Comparison of ENCODE assay signal across 8 cellular contexts in genomic region chr4:919007-919680, GRCh38. TPM values are rescaled to one million over a fixed set of nuclear protein-coding genes. Genes with fewer than 3 reads are reported as not detected.
DNase-seq lines count a peak whose midpoint lies in the region; ATAC-seq, FAIRE-seq and TF ChIP-seq lines count a peak whose summit lies in the region.
"Not testable (repeated sequence)": the region's sequence is repeated elsewhere in the genome, so short reads cannot be mapped to it uniquely, and the experiment has no call there.

No MANE protein-coding gene starts in this region.

- FAIRE-seq in HepG2 (lab: Jason Lieb, UNC): not testable (repeated sequence)

- not testable (repeated sequence) for H3K9ac ChIP-seq in endodermal cell (ENCODE audit: extremely low read depth, low read length, poor library complexity, severe bottlenecking); HepG2 (ENCODE audit: insufficient read depth, low read depth, low read length); neural progenitor cell

- TF ChIP-seq CTCF in Calu3 (IDR thresholded peaks at IDR 0.05; ENCODE audit: unreplicated experiment); endodermal cell (conservative IDR thresholded peaks at IDR 0.05); HepG2 (CRISPR knock-in tag; IDR thresholded peaks at IDR 0.05); neural progenitor cell (IDR thresholded peaks at IDR 0.05); spleen (IDR thresholded peaks at IDR 0.05 in 8 of 11, conservative IDR thresholded peaks at IDR 0.05 in 3 of 11); upper lobe of right lung (IDR thresholded peaks at IDR 0.05): not testable (repeated sequence)

- H3K27me3 ChIP-seq in endodermal cell (ENCODE audit: control insufficient read depth, insufficient read depth, low read length, poor library complexity, severe bottlenecking); HepG2 (ENCODE audit: control insufficient read depth in 1 of 2, insufficient read depth in 2 of 2, low read length in 2 of 2); neural progenitor cell; spleen (replicated peaks in 1 of 7); upper lobe of right lung: not testable (repeated sequence)

- H2AFZ ChIP-seq in HepG2 (ENCODE audit: low read length); neural progenitor cell (replicated peaks): not testable (repeated sequence)

- not testable (repeated sequence) for H3K4me3 Mint-ChIP-seq in Calu3 (ENCODE audit: low read depth, unreplicated experiment); activated naive CD4-positive, alpha-beta T cell treated with anti-CD3 and anti-CD28 coated beads, Interleukin-2, amount 50 U/mL, for 24 hours; endodermal cell; neural progenitor cell

- not testable (repeated sequence) for TF ChIP-seq EP300 in HepG2 (IDR thresholded peaks at IDR 0.05; ENCODE audit: low read depth in 2 of 2, low read length in 2 of 2); HepG2 (CRISPR knock-in tag; IDR thresholded peaks at IDR 0.05; ENCODE audit: borderline replicate concordance)

- not testable (repeated sequence) for BruUV-seq in Calu3 (replicated peaks; lab: Mats Ljungman, UMichigan); HepG2 (replicated peaks; lab: Mats Ljungman, UMichigan)

- H3K4me1 Mint-ChIP-seq in Calu3 (ENCODE audit: low read depth, unreplicated experiment); endodermal cell; neural progenitor cell: not testable (repeated sequence)
- peaks cover 79% of the 10 kb centered on the region for H3K4me1 Mint-ChIP-seq in activated naive CD4-positive, alpha-beta T cell treated with anti-CD3 and anti-CD28 coated beads, Interleukin-2, amount 50 U/mL, for 24 hours

- peaks cover 74% of the 10 kb centered on the region for H3K79me2 ChIP-seq in HepG2 (ENCODE audit: insufficient read depth, low read length)
- H3K79me2 ChIP-seq in neural progenitor cell (ENCODE audit: low read depth): peaks cover 85% of the 10 kb centered on the region

- not testable (repeated sequence) for H3K27ac ChIP-seq in endodermal cell (ENCODE audit: low read depth, low read length); HepG2 (ENCODE audit: extremely low read length, insufficient read depth, low read length); neural progenitor cell; upper lobe of right lung
- peak overlapping the region in 2 of 8 donors; percentile 0 to 13 for H3K27ac ChIP-seq in spleen

- H4K20me1 ChIP-seq in HepG2 (ENCODE audit: insufficient read depth, low read length); neural progenitor cell (ENCODE audit: low read depth): not testable (repeated sequence)

- not testable (repeated sequence) for TF ChIP-seq POLR2A in HepG2 (IDR thresholded peaks at IDR 0.05; ENCODE audit: insufficient read depth in 1 of 2, low read depth in 2 of 2, low read length in 2 of 2); spleen (IDR thresholded peaks at IDR 0.05)

- H3K4me2 ChIP-seq in HepG2 (ENCODE audit: low read depth, low read length); neural progenitor cell: not testable (repeated sequence)

- WGBS in endodermal cell (ENCODE audit: insufficient coverage in 1 of 2, insufficient read length in 1 of 2), 2 experiments: 88 to 89% methylated on average over 11 to 15 of the region's 15 CpGs
- WGBS in HepG2 (ENCODE audit: low lambda C conversion rate): 95% methylated on average over 8 of the region's 15 CpGs
- 84 to 94% (median 92%) methylated on average over 11 to 15 of the region's 15 CpGs for WGBS in spleen, 5 donors

- not testable (repeated sequence) for H3K9me3 ChIP-seq in endodermal cell (ENCODE audit: control insufficient read depth, low read length); HepG2 (ENCODE audit: low read length); neural progenitor cell (ENCODE audit: low read depth); spleen; upper lobe of right lung

- not testable (repeated sequence) for DNase-seq in Calu3; HepG2 (ENCODE audit: low spot score); neural progenitor cell (ENCODE audit: low spot score)
- DNase-seq in activated CD4-positive, CD25-positive, alpha-beta regulatory T cell treated with anti-CD3 and anti-CD28 coated beads, Interleukin-2, amount 50 U/mL, for 72 hours: peak; percentile 21
- DNase-seq in endodermal cell (peak; percentile 36), spleen (peak; percentile 68), upper lobe of right lung (peak; percentile 57)

- H3K36me3 Mint-ChIP-seq in Calu3 (ENCODE audit: insufficient read depth, unreplicated experiment): not testable (repeated sequence)
- H3K36me3 Mint-ChIP-seq in activated naive CD4-positive, alpha-beta T cell treated with anti-CD3 and anti-CD28 coated beads, Interleukin-2, amount 50 U/mL, for 24 hours: peaks cover 12% of the 10 kb centered on the region
- peaks cover 13% of the 10 kb centered on the region for H3K36me3 Mint-ChIP-seq in endodermal cell (ENCODE audit: low read depth)
- H3K36me3 Mint-ChIP-seq in neural progenitor cell: peaks cover 13% of the 10 kb centered on the region

- not testable (repeated sequence) for H3K9me3 Mint-ChIP-seq in Calu3 (ENCODE audit: low read depth, unreplicated experiment); activated naive CD4-positive, alpha-beta T cell treated with anti-CD3 and anti-CD28 coated beads, Interleukin-2, amount 50 U/mL, for 24 hours; endodermal cell; neural progenitor cell

- TF ChIP-seq RAD21 in HepG2 (CRISPR knock-in tag; IDR thresholded peaks at IDR 0.05): not testable (repeated sequence)

- not testable (repeated sequence) for H3F3A ChIP-seq in neural progenitor cell (ENCODE audit: low read depth)

- CTCF ChIA-PET in Calu3 (lab: Charles Lee); HepG2 (lab: Yijun Ruan, JAX; ENCODE audit: low intra/inter-chr PET ratio, low total read pairs): not testable (repeated sequence)

- intact Hi-C loops in Calu3 (cut with micrococcal nuclease; ENCODE audit: unreplicated experiment); HepG2 (cut with micrococcal nuclease; ENCODE audit: unreplicated experiment); spleen (cut with DNase I; ENCODE audit: low total_unique reads); upper lobe of right lung (cut with DNase I): not testable (repeated sequence)

- not testable (repeated sequence) for H3K4me1 ChIP-seq in endodermal cell (ENCODE audit: control insufficient read depth, insufficient read depth, low read length); HepG2 (ENCODE audit: insufficient read depth, low read length); neural progenitor cell
- peaks cover 37 to 95% (median 73%) of the 10 kb centered on the region in 6 donors for H3K4me1 ChIP-seq in spleen
- H3K4me1 ChIP-seq in upper lobe of right lung: peaks cover 16% of the 10 kb centered on the region

- peak overlapping the region; percentile 25 for H3K27ac Mint-ChIP-seq in Calu3 (ENCODE audit: unreplicated experiment)
- H3K27ac Mint-ChIP-seq in activated naive CD4-positive, alpha-beta T cell treated with anti-CD3 and anti-CD28 coated beads, Interleukin-2, amount 50 U/mL, for 24 hours: peak overlapping the region; percentile 70
- peak overlapping the region; percentile 25 for H3K27ac Mint-ChIP-seq in endodermal cell
- peak overlapping the region; percentile 66 for H3K27ac Mint-ChIP-seq in neural progenitor cell

- not testable (repeated sequence) for H3K4me3 ChIP-seq in endodermal cell (ENCODE audit: low read length); HepG2 (replicated peaks in 1 of 3; ENCODE audit: insufficient read depth in 1 of 3, low read depth in 2 of 3, low read length in 3 of 3); neural progenitor cell; spleen; upper lobe of right lung

- ATAC-seq in HepG2, upper lobe of right lung: not testable (repeated sequence)

- POLR2A ChIA-PET in HepG2 (lab: Yijun Ruan, JAX): not testable (repeated sequence)

- in situ Hi-C loops in HepG2 (cut with HindIII; ENCODE audit: extremely low pct_ligation_motif_present, low pct_unique_long_range_greater_than_20kb): not testable (repeated sequence)

- H3K36me3 ChIP-seq in endodermal cell (ENCODE audit: control insufficient read depth, insufficient read depth, low read length); HepG2 (replicated peaks in 1 of 2; ENCODE audit: control insufficient read depth in 1 of 2, insufficient read depth in 2 of 2, low read length in 2 of 2); neural progenitor cell; spleen; upper lobe of right lung: not testable (repeated sequence)

- H3K27me3 Mint-ChIP-seq in Calu3 (ENCODE audit: unreplicated experiment); activated naive CD4-positive, alpha-beta T cell treated with anti-CD3 and anti-CD28 coated beads, Interleukin-2, amount 50 U/mL, for 24 hours; endodermal cell (ENCODE audit: insufficient read depth); neural progenitor cell (ENCODE audit: insufficient read depth, low read depth): not testable (repeated sequence)

RNA-seq across cellular contexts. Expression of gene GAK, which starts 13.0 kb away (rescaled TPM):
- 91.3 and 94.1 TPM in 2 replicates for total RNA-seq in Calu3 (2022)
- 100 to 1,000 TPM; 104 to 121 TPM for total RNA-seq in endodermal cell
- polyA plus RNA-seq in endodermal cell (2013, experiment 1 of 2): 61.6 TPM
- polyA plus RNA-seq in endodermal cell (2013, experiment 2 of 2): 52.7 TPM
- total RNA-seq in HepG2 (2016; rRNA removed; fragmentation: Illumina TruSeq; extraction: Trizol): 28.0 and 44.3 TPM in 2 replicates
- total RNA-seq in HepG2 (2016; cell fraction: cytosol; rRNA removed; fragmentation: Illumina TruSeq; extraction: Trizol; ENCODE audit: low read depth): 9.9 and 11.6 TPM in 2 replicates
- total RNA-seq in HepG2 (2016; cell fraction: insoluble cytoplasmic fraction; rRNA removed; fragmentation: Illumina TruSeq; extraction: Trizol): 24.5 and 43.0 TPM in 2 replicates
- total RNA-seq in HepG2 (2016; cell fraction: membrane; rRNA removed; fragmentation: Illumina TruSeq; extraction: Trizol): 17.1 and 19.6 TPM in 2 replicates
- 31.0 and 34.6 TPM in 2 replicates for total RNA-seq in HepG2 (2016; cell fraction: nucleus; rRNA removed; fragmentation: Illumina TruSeq; extraction: Trizol)
- polyA plus RNA-seq in HepG2 (2011; rRNA removed): 17.5 and 22.2 TPM in 2 replicates
- 10.0 and 13.8 TPM in 2 replicates for polyA plus RNA-seq in HepG2 (2011; cell fraction: cytosol; rRNA removed)
- 116 and 155 TPM in 2 replicates for polyA plus RNA-seq in HepG2 (2011; cell fraction: nucleus; rRNA removed)
- polyA plus RNA-seq in HepG2 (2012): 26.0 and 32.2 TPM in 2 replicates
- 5.1 and 5.7 TPM in 2 replicates for polyA plus RNA-seq in HepG2 (2016; cell fraction: cytosol; fragmentation: Illumina TruSeq; extraction: Trizol; ENCODE audit: low read depth)
- polyA plus RNA-seq in HepG2 (2016; cell fraction: insoluble cytoplasmic fraction; fragmentation: Illumina TruSeq; extraction: Trizol; ENCODE audit: low read depth): 23.9 and 29.6 TPM in 2 replicates
- polyA plus RNA-seq in HepG2 (2016; cell fraction: membrane; fragmentation: Illumina TruSeq; extraction: Trizol; ENCODE audit: low read depth): 12.2 TPM in 2 replicates
- polyA plus RNA-seq in HepG2 (2016; cell fraction: nucleus; fragmentation: Illumina TruSeq; extraction: Trizol; ENCODE audit: insufficient read depth, low read depth): 90.4 and 98.9 TPM in 2 replicates
- polyA minus RNA-seq in HepG2 (2011; rRNA and poly(A)+ RNA removed; ENCODE audit: low replicate concordance): 24.0 and 27.1 TPM in 2 replicates
- polyA minus RNA-seq in HepG2 (2011; cell fraction: cytosol; rRNA and poly(A)+ RNA removed): 17.5 and 19.4 TPM in 2 replicates
- polyA minus RNA-seq in HepG2 (2011; cell fraction: nucleus; rRNA and poly(A)+ RNA removed): 30.3 and 44.2 TPM in 2 replicates
- total RNA-seq in neural progenitor cell (ENCODE audit: low replicate concordance): 27.6 and 75.9 TPM in 2 replicates
- 100 to 1,000 TPM; 154 to 212 (median 179) TPM for total RNA-seq in spleen
- 100 to 1,000 TPM; 112 to 249 (median 203) TPM for polyA plus RNA-seq in spleen
- 138 TPM for total RNA-seq in upper lobe of right lung

RNA-seq across cellular contexts. Expression of gene TMEM175, which starts 13.1 kb away (rescaled TPM):
- total RNA-seq in Calu3 (2022) (18.8 and 24.2 TPM in 2 replicates), endodermal cell (10 to 100 TPM; 15.9 to 23.0 TPM), HepG2 (2016; rRNA removed; fragmentation: Illumina TruSeq; extraction: Trizol) (1.6 and 5.1 TPM in 2 replicates), neural progenitor cell (ENCODE audit: low replicate concordance) (4.4 and 10.1 TPM in 2 replicates), spleen (10 to 100 TPM; 38.2 to 76.8 (median 56.6) TPM), upper lobe of right lung (42.4 TPM)
- polyA plus RNA-seq in endodermal cell (2013, experiment 1 of 2): 21.9 TPM
- 21.2 TPM for polyA plus RNA-seq in endodermal cell (2013, experiment 2 of 2)
- total RNA-seq in HepG2 (2016; cell fraction: cytosol; rRNA removed; fragmentation: Illumina TruSeq; extraction: Trizol; ENCODE audit: low read depth): 1.9 and 3.4 TPM in 2 replicates
- total RNA-seq in HepG2 (2016; cell fraction: insoluble cytoplasmic fraction; rRNA removed; fragmentation: Illumina TruSeq; extraction: Trizol): 1.1 and 3.6 TPM in 2 replicates
- 2.0 and 2.5 TPM in 2 replicates for total RNA-seq in HepG2 (2016; cell fraction: membrane; rRNA removed; fragmentation: Illumina TruSeq; extraction: Trizol)
- total RNA-seq in HepG2 (2016; cell fraction: nucleus; rRNA removed; fragmentation: Illumina TruSeq; extraction: Trizol): 5.8 and 6.7 TPM in 2 replicates
- polyA plus RNA-seq in HepG2 (2011; rRNA removed) (9.9 and 20.1 TPM in 2 replicates), spleen (10 to 100 TPM; 59.4 to 83.9 (median 78.6) TPM)
- polyA plus RNA-seq in HepG2 (2011; cell fraction: cytosol; rRNA removed): 6.1 TPM in 2 replicates
- 134 and 138 TPM in 2 replicates for polyA plus RNA-seq in HepG2 (2011; cell fraction: nucleus; rRNA removed)
- 7.2 and 10.7 TPM in 2 replicates for polyA plus RNA-seq in HepG2 (2012)
- 1.4 and 3.1 TPM in 2 replicates for polyA plus RNA-seq in HepG2 (2016; cell fraction: cytosol; fragmentation: Illumina TruSeq; extraction: Trizol; ENCODE audit: low read depth)
- polyA plus RNA-seq in HepG2 (2016; cell fraction: insoluble cytoplasmic fraction; fragmentation: Illumina TruSeq; extraction: Trizol; ENCODE audit: low read depth): 1.9 and 2.6 TPM in 2 replicates
- 1.9 and 2.2 TPM in 2 replicates for polyA plus RNA-seq in HepG2 (2016; cell fraction: membrane; fragmentation: Illumina TruSeq; extraction: Trizol; ENCODE audit: low read depth)
- polyA plus RNA-seq in HepG2 (2016; cell fraction: nucleus; fragmentation: Illumina TruSeq; extraction: Trizol; ENCODE audit: insufficient read depth, low read depth): 19.6 and 19.8 TPM in 2 replicates
- polyA minus RNA-seq in HepG2 (2011; rRNA and poly(A)+ RNA removed; ENCODE audit: low replicate concordance): 15.5 and 17.1 TPM in 2 replicates
- 5.5 and 6.9 TPM in 2 replicates for polyA minus RNA-seq in HepG2 (2011; cell fraction: cytosol; rRNA and poly(A)+ RNA removed)
- 8.6 and 9.7 TPM in 2 replicates for polyA minus RNA-seq in HepG2 (2011; cell fraction: nucleus; rRNA and poly(A)+ RNA removed)

RNA-seq across cellular contexts. Expression of gene DGKQ, which starts 54.2 kb away (rescaled TPM):
- total RNA-seq in Calu3 (2022) (8.8 and 11.8 TPM in 2 replicates), endodermal cell (10 to 100 TPM; 26.3 to 31.1 TPM), HepG2 (2016; rRNA removed; fragmentation: Illumina TruSeq; extraction: Trizol) (3.2 and 7.2 TPM in 2 replicates), neural progenitor cell (ENCODE audit: low replicate concordance) (5.1 and 16.0 TPM in 2 replicates), spleen (10 to 100 TPM; 13.6 to 26.3 (median 17.0) TPM), upper lobe of right lung (19.1 TPM)
- polyA plus RNA-seq in endodermal cell (2013, experiment 1 of 2): 7.8 TPM
- polyA plus RNA-seq in endodermal cell (2013, experiment 2 of 2): 8.3 TPM
- 0.53 and 1.4 TPM in 2 replicates for total RNA-seq in HepG2 (2016; cell fraction: cytosol; rRNA removed; fragmentation: Illumina TruSeq; extraction: Trizol; ENCODE audit: low read depth)
- total RNA-seq in HepG2 (2016; cell fraction: insoluble cytoplasmic fraction; rRNA removed; fragmentation: Illumina TruSeq; extraction: Trizol): 2.4 and 7.8 TPM in 2 replicates
- 2.5 and 2.9 TPM in 2 replicates for total RNA-seq in HepG2 (2016; cell fraction: membrane; rRNA removed; fragmentation: Illumina TruSeq; extraction: Trizol)
- 7.0 and 7.9 TPM in 2 replicates for total RNA-seq in HepG2 (2016; cell fraction: nucleus; rRNA removed; fragmentation: Illumina TruSeq; extraction: Trizol)
- polyA plus RNA-seq in HepG2 (2011; rRNA removed) (4.5 and 6.1 TPM in 2 replicates), spleen (10 to 100 TPM in 1 of 3 donors, 1 to 10 TPM in 2; 6.3 to 15.4 (median 9.3) TPM)
- polyA plus RNA-seq in HepG2 (2011; cell fraction: cytosol; rRNA removed): 3.1 and 4.8 TPM in 2 replicates
- 50.5 and 58.5 TPM in 2 replicates for polyA plus RNA-seq in HepG2 (2011; cell fraction: nucleus; rRNA removed)
- polyA plus RNA-seq in HepG2 (2012): 3.0 and 5.5 TPM in 2 replicates
- polyA plus RNA-seq in HepG2 (2016; cell fraction: cytosol; fragmentation: Illumina TruSeq; extraction: Trizol; ENCODE audit: low read depth): 0.35 and 0.36 TPM in 2 replicates
- 2.0 and 3.4 TPM in 2 replicates for polyA plus RNA-seq in HepG2 (2016; cell fraction: insoluble cytoplasmic fraction; fragmentation: Illumina TruSeq; extraction: Trizol; ENCODE audit: low read depth)
- 1.3 and 1.7 TPM in 2 replicates for polyA plus RNA-seq in HepG2 (2016; cell fraction: membrane; fragmentation: Illumina TruSeq; extraction: Trizol; ENCODE audit: low read depth)
- 16.0 and 17.5 TPM in 2 replicates for polyA plus RNA-seq in HepG2 (2016; cell fraction: nucleus; fragmentation: Illumina TruSeq; extraction: Trizol; ENCODE audit: insufficient read depth, low read depth)
- polyA minus RNA-seq in HepG2 (2011; rRNA and poly(A)+ RNA removed; ENCODE audit: low replicate concordance): 3.0 and 10.3 TPM in 2 replicates
- 4.2 and 4.9 TPM in 2 replicates for polyA minus RNA-seq in HepG2 (2011; cell fraction: cytosol; rRNA and poly(A)+ RNA removed)
- polyA minus RNA-seq in HepG2 (2011; cell fraction: nucleus; rRNA and poly(A)+ RNA removed): 7.2 and 8.1 TPM in 2 replicates
